23 cellular contexts compared by ENCODE assay signal in genomic region chr17:76137351-76138233, GRCh38. TPM values are rescaled to one million over a fixed set of nuclear protein-coding genes. Genes with fewer than 3 reads are reported as not detected.
DNase-seq lines count a peak whose midpoint lies in the region; ATAC-seq and TF ChIP-seq lines count a peak whose summit lies in the region.
"Had no signal": no experiment of that assay in that cellular context is flagged by ENCODE, and none has a peak within 500 bp of the region (broad histone marks: within the 10 kb centered on the region; RNA-seq: fewer than 3 reads in every experiment).

No MANE protein-coding gene starts in this region.

- ATAC-seq in HG03460 (IDR thresholded peaks at IDR 0.05; ENCODE audit: unreplicated experiment) (no peak), GM18868 (IDR thresholded peaks at IDR 0.05; ENCODE audit: unreplicated experiment) (no peak), HG02970 (IDR thresholded peaks at IDR 0.05; ENCODE audit: low FRiP score, unreplicated experiment) (no peak)
- ATAC-seq: activated CD4-positive, alpha-beta T cell treated with anti-CD3 and anti-CD28 coated beads for 36 hours; activated naive CD4-positive, alpha-beta T cell treated with anti-CD3 and anti-CD28 coated beads, Interleukin-2, amount 50 U/mL, for 72 hours; effector memory CD8-positive, alpha-beta T cell; GM12878; HCT116 had no signal

- H3K27ac ChIP-seq in brain microvascular endothelial cell (no peak overlapping the region), layer of hippocampus (ENCODE audit: low read depth, low read length) (peak overlapping the region; percentile 65)

- H3K4me3 Mint-ChIP-seq in progenitor cell of endocrine pancreas (ENCODE audit: low read depth): peak overlapping the region; percentile 91
- H3K4me3 Mint-ChIP-seq: activated CD4-positive, alpha-beta T cell treated with anti-CD3 and anti-CD28 coated beads for 36 hours; effector memory CD8-positive, alpha-beta T cell; T-helper 2 cell treated with Interferon-gamma antibody and Interleukin-4, amounts not matched to agents 5 μg/mL and 100 μg/mL, for 36 hours had no signal

- H3K27me3 Mint-ChIP-seq in progenitor cell of endocrine pancreas: peaks cover 4% of the 10 kb centered on the region

- H3K4me1 Mint-ChIP-seq in progenitor cell of endocrine pancreas (ENCODE audit: low read depth): peaks cover 41% of the 10 kb centered on the region

- H3K27ac Mint-ChIP-seq in progenitor cell of endocrine pancreas: peak overlapping the region; percentile 96
- H3K27ac Mint-ChIP-seq: activated CD4-positive, alpha-beta T cell treated with anti-CD3 and anti-CD28 coated beads for 36 hours; effector memory CD8-positive, alpha-beta T cell; T-helper 2 cell treated with Interferon-gamma antibody and Interleukin-4, amounts not matched to agents 5 μg/mL and 100 μg/mL, for 36 hours had no signal

- H3K36me3 Mint-ChIP-seq in progenitor cell of endocrine pancreas (ENCODE audit: insufficient read depth): no peaks in the 10 kb centered on the region
- H3K36me3 Mint-ChIP-seq: activated naive CD4-positive, alpha-beta T cell treated with anti-CD3 and anti-CD28 coated beads, Interleukin-2, amount 50 U/mL, for 72 hours had no signal

- in situ Hi-C loops in brain microvascular endothelial cell (cut with HindIII; ENCODE audit: low pct_ligation_motif_present, low sequenced_read_pairs): no loop called here

- no peaks in the 10 kb centered on the region for H3K36me3 ChIP-seq in brain microvascular endothelial cell (replicated peaks)

- H3K27me3 ChIP-seq in brain microvascular endothelial cell (replicated peaks) (peaks cover 75% of the 10 kb centered on the region), layer of hippocampus (ENCODE audit: control insufficient read depth, insufficient read depth, low read length) (peaks cover 16% of the 10 kb centered on the region)

- no peak overlapping the region for H3K4me3 ChIP-seq in brain microvascular endothelial cell (ENCODE audit: low read depth, low read length)
- H3K4me3 ChIP-seq: GM12878 had no signal

- H3K9me3 Mint-ChIP-seq in progenitor cell of endocrine pancreas (ENCODE audit: low read depth): no peaks in the 10 kb centered on the region
- H3K9me3 Mint-ChIP-seq: activated naive CD4-positive, alpha-beta T cell treated with anti-CD3 and anti-CD28 coated beads, Interleukin-2, amount 50 U/mL, for 72 hours; effector memory CD8-positive, alpha-beta T cell; T-helper 2 cell treated with Interferon-gamma antibody and Interleukin-4, amounts not matched to agents 5 μg/mL and 100 μg/mL, for 36 hours had no signal

- peak; percentile 8 for TF ChIP-seq CTCF in brain microvascular endothelial cell (IDR thresholded peaks at IDR 0.05; ENCODE audit: low read depth, low read length, missing control alignments)
- TF ChIP-seq CTCF in progenitor cell of endocrine pancreas (IDR thresholded peaks at IDR 0.05; ENCODE audit: unreplicated experiment): no peak

- peak; percentile 46 for DNase-seq in NCI-H1092 treated with DMSO at 0.1 percent for 48 hours (lab: John Stamatoyannopoulos, UW)
- DNase-seq in NCI-H1092 (lab: John Stamatoyannopoulos, UW): no peak
- no peak for DNase-seq in brain microvascular endothelial cell
- no peak for DNase-seq in progenitor cell of endocrine pancreas (ENCODE audit: low spot score, unreplicated experiment)
- DNase-seq: 8988T; activated CD4-positive, alpha-beta T cell treated with anti-CD3 and anti-CD28 coated beads for 36 hours; effector memory CD8-positive, alpha-beta T cell; IMR-90; MV-4-11; SHP77; stimulated activated naive CD4-positive, alpha-beta T cell; trophoblast cell had no signal

RNA-seq across cellular contexts. Expression of gene FOXJ1, which starts 3.5 kb away (rescaled TPM):
- 18.6 and 19.0 TPM in 2 replicates for total RNA-seq in progenitor cell of endocrine pancreas
- total RNA-seq: bronchial epithelial cell, GM12878, IMR-90, lung microvascular endothelial cell had no signal

RNA-seq across cellular contexts. Expression of gene EXOC7, which starts 34.0 kb away (rescaled TPM):
- 354 and 364 TPM in 2 replicates for total RNA-seq in progenitor cell of endocrine pancreas

RNA-seq across cellular contexts. Expression of gene ZACN, which starts 58.6 kb away (rescaled TPM):
- total RNA-seq in progenitor cell of endocrine pancreas: 0.36 and 0.96 TPM in 2 replicates
- total RNA-seq: bronchial epithelial cell, IMR-90, lung microvascular endothelial cell, occipital lobe had no signal
